8 cellular contexts compared by ENCODE assay signal in genomic region chr15:94582368-94582767, GRCh38.
A peak's percentile ranks its signal among the peaks of the same experiment; 100 is the strongest.
DNase-seq lines count a peak whose midpoint lies in the region; ATAC-seq lines count a peak whose summit lies in the region.

No MANE protein-coding gene starts in this region.

- DNase-seq in COR-L47 (lab: John Stamatoyannopoulos, UW) (peak; percentile 10), RPMI8226 (peak; percentile 41), left ventricle myocardium superior (no peak), hepatic stellate cell (ENCODE audit: low spot score) (no peak)
- peak; percentile 36 for DNase-seq in stimulated activated naive CD8-positive, alpha-beta T cell treated with anti-CD3 and anti-CD28 coated beads, Interleukin-15, Interleukin-2, amounts not matched to agents 100 U/mL and 50 U/mL, for 24 hours
- DNase-seq in activated CD8-positive, alpha-beta memory T cell treated with anti-CD3 and anti-CD28 coated beads, Interleukin-2, amount 50 U/mL, for 4 hours: no peak

- intact Hi-C loops in left ventricle myocardium superior (cut with micrococcal nuclease): no loop called here

- ATAC-seq in GM18858 (IDR thresholded peaks at IDR 0.05; ENCODE audit: unreplicated experiment) (peak; percentile 34), HG03045 (IDR thresholded peaks at IDR 0.05; ENCODE audit: unreplicated experiment) (peak; percentile 63), left ventricle myocardium superior (peak; percentile 66)
- peak; percentile 58 for ATAC-seq in stimulated activated naive CD8-positive, alpha-beta T cell treated with anti-CD3 and anti-CD28 coated beads, Interleukin-15, Interleukin-2, amounts not matched to agents 100 U/mL and 50 U/mL, for 24 hours

Comparison
In these comparisons a context has a peak if more than half of its experiments do, and no peak if none do; other contexts are left out.
1. DNase-seq: peak in COR-L47 (single experiment), RPMI8226 (single experiment) and stimulated activated naive CD8-positive, alpha-beta T cell treated with anti-CD3 and anti-CD28 coated beads, Interleukin-15, Interleukin-2, amounts not matched to agents 100 U/mL and 50 U/mL, for 24 hours (single experiment); none in left ventricle myocardium superior (single experiment), activated CD8-positive, alpha-beta memory T cell treated with anti-CD3 and anti-CD28 coated beads, Interleukin-2, amount 50 U/mL, for 4 hours (single experiment) and hepatic stellate cell (single experiment).
2. Peak in every context shown above with its lines, with median percentiles within 50 percentile points of each other: ATAC-seq.